In the genomic region with DNA sequence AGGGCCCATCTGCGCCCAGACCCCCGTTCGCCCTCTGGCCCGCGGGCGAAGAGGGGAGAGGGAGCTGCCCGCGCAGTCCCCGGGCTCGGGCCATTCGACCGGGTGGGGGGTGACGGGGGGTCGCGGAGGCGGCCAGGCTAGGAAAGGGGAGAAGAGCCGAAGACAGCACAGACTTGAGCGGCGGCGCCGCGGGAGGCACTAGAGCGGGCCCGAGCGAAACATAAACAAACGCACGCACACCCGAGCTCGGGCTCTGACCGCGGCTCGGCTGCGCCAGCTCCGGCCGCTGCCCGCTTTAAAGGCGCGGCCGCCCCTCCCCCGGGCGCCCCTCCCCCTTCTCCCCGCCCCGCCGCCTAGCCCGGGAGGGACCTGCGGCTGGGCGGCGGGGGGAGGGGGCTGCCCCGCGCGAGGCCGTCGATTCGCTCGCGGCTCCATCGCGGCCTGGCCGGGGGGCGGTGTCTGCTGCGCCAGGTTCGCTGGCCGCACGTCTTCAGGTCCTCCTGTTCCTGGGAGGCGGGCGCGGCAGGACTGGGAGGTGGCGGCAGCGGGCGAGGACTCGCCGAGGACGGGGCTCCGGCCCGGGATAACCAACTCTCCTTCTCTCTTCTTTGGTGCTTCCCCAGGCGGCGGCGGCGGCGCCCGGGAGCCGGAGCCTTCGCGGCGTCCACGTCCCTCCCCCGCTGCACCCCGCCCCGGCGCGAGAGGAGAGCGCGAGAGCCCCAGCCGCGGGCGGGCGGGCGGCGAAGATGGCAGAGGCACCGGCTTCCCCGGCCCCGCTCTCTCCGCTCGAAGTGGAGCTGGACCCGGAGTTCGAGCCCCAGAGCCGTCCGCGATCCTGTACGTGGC, we compare ENCODE assay signal across 8 cellular contexts. TPM values are rescaled to one million over a fixed set of nuclear protein-coding genes. Genes with fewer than 3 reads are reported as not detected.
A peak's percentile ranks its signal among the peaks of the same experiment; 100 is the strongest.
DNase-seq lines count a peak whose midpoint lies in the region; ATAC-seq, FAIRE-seq and TF ChIP-seq lines count a peak whose summit lies in the region.

A gene (plus strand): TSS at position 455 of the 846 bp plus-strand sequence. CDS start 292 bp downstream, at position 747.

- no peaks in the 10 kb centered on the region for H3K27me3 Mint-ChIP-seq in mesothelial cell of epicardium (ENCODE audit: low read depth)

- peak; percentile 66 for TF ChIP-seq POLR2A in H54 (IDR thresholded peaks at IDR 0.05; ENCODE audit: low read depth, low read length)

- no peak for FAIRE-seq in H54 (lab: Jason Lieb, UNC)

- DNase-seq in AG10803 (ENCODE audit: low read depth) (peak; percentile 85), H54 (ENCODE audit: insufficient read length, low spot score) (peak; percentile 61), NOMO-1 treated with dmso at 0.1 percent for 144 hours (lab: John Stamatoyannopoulos, UW; ENCODE audit: unreplicated experiment) (peak; percentile 42), activated T-cell treated with anti-CD3 and anti-CD28 coated beads for 4 hours (peak; percentile 45), epidermal melanocyte (ENCODE audit: insufficient read length, low spot score) (peak; percentile 76), mesothelial cell of epicardium (ENCODE audit: low spot score in 2 of 2, unreplicated experiment in 2 of 2) (peak; percentile 76 to 83)
- peak; percentile 43 to 44 for DNase-seq in stimulated activated CD8-positive, alpha-beta memory T cell treated with anti-CD3 and anti-CD28 coated beads, Interleukin-4, amount 100 ng/mL, for 1 hour (ENCODE audit: low read depth in 2 of 2, low spot score in 1 of 2)

- peaks cover 47% of the 10 kb centered on the region for H3K4me1 Mint-ChIP-seq in mesothelial cell of epicardium

- ATAC-seq in HG02759 (IDR thresholded peaks at IDR 0.05; ENCODE audit: unreplicated experiment) = no peak

- peak within 1 kb of the TSS; percentile 95 for H3K27ac Mint-ChIP-seq in mesothelial cell of epicardium

- H3K36me3 Mint-ChIP-seq in mesothelial cell of epicardium = no peaks in the 10 kb centered on the region

- H3K9me3 Mint-ChIP-seq in mesothelial cell of epicardium = no peaks in the 10 kb centered on the region

- H3K4me3 Mint-ChIP-seq in mesothelial cell of epicardium = peak within 1 kb of the TSS; percentile 94

- peak within 1 kb of the TSS; percentile 89 for H3K4me3 ChIP-seq in AG10803 (ENCODE audit: low read length)

- TF ChIP-seq CTCF in AG10803 (conservative IDR thresholded peaks at IDR 0.05; ENCODE audit: low read length) (no peak), mesothelial cell of epicardium (IDR thresholded peaks at IDR 0.05; ENCODE audit: unreplicated experiment) (no peak)

RNA-seq across cellular contexts. Expression of the gene that starts here (rescaled TPM):
- total RNA-seq in mesothelial cell of epicardium = 56.6 to 58.3 TPM (median 57.9 TPM) in 3 replicates
